ENCODE assay signal across 8 cellular contexts in the genomic region with DNA sequence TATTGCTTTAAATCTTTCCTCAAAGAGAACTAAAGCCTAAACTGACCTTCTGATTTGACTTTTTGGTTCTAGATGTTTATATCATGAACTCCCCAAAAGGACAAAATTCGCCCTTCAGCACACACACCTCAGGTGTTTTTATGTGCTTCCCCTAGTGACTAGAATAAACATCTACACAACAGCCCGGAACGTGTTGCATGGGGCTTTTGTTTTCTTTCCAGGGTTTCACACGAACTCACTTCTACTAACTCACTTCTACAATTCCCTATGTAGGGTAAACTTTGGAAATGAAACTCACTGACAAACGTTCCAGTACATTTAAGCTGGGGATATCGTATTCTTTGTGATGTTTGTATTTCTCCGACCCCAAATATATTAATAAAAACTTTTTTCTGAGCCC. TPM values are rescaled to one million over a fixed set of nuclear protein-coding genes. Genes with fewer than 3 reads are reported as not detected.
DNase-seq lines count a peak whose midpoint lies in the region; ATAC-seq and TF ChIP-seq lines count a peak whose summit lies in the region.

No MANE protein-coding gene starts in this region.

- peak; percentile 32 for DNase-seq in HPDE6-E6E7 (ENCODE audit: extremely low spot score)
- peak; percentile 81 for DNase-seq in RKO (ENCODE audit: low spot score)
- peak; percentile 54 to 59 for DNase-seq in cardiac fibroblast (ENCODE audit: low read depth in 2 of 2)
- no peak for DNase-seq in right lobe of liver
- no peak for DNase-seq in tibial artery
- DNase-seq in ecto neural progenitor cell (ENCODE audit: low spot score), result no peak

- H3K27ac ChIP-seq in ACC112 (ENCODE audit: low read depth, low read length), result peak overlapping the region; percentile 92
- peak overlapping the region; percentile 99 to 100 (median 100) for H3K27ac ChIP-seq in right lobe of liver
- peak overlapping the region; percentile 93 to 99 for H3K27ac ChIP-seq in tibial artery

- intact Hi-C loops in right lobe of liver (cut with DNase I), result no loop called here
- intact Hi-C loops in tibial artery (cut with DNase I; ENCODE audit: low total_unique reads), result loop anchor here (5.0 kb wide), 1 partner anchor 67 kb away; the partner anchor contains the start of gene CCDC126

- peak overlapping the region; percentile 94 for H3K4me3 ChIP-seq in ACC112 (ENCODE audit: low read depth, low read length)
- peak overlapping the region; percentile 67 to 97 for H3K4me3 ChIP-seq in cardiac fibroblast (replicated peaks in 1 of 2; ENCODE audit: low read depth in 2 of 2, low read length in 2 of 2)
- peak overlapping the region; percentile 86 to 93 (median 86) for H3K4me3 ChIP-seq in right lobe of liver
- peak overlapping the region; percentile 78 to 93 for H3K4me3 ChIP-seq in tibial artery

- no peak for TF ChIP-seq POLR2A in right lobe of liver (IDR thresholded peaks at IDR 0.05)

- H3K4me1 ChIP-seq in ACC112 (ENCODE audit: control insufficient read depth, insufficient read depth, low read length, unreplicated experiment) (peaks cover 36% of the 10 kb centered on the region), ES-I3 (ENCODE audit: insufficient read depth, low read length) (peaks cover 12% of the 10 kb centered on the region; the same call in 1 of the 2 replicates), right lobe of liver (peaks cover 0 to 33% (median 16%) of the 10 kb centered on the region in 4 donors), tibial artery (peaks cover 0 to 52% (median 27%) of the 10 kb centered on the region in 4 donors)

- H3K79me2 ChIP-seq in ACC112 (ENCODE audit: control insufficient read depth, insufficient read depth, low read length, unreplicated experiment), result peaks cover 64% of the 10 kb centered on the region

- no peak overlapping the region for H2AFZ ChIP-seq in ACC112 (ENCODE audit: low read length, unreplicated experiment)

- TF ChIP-seq CTCF in cardiac fibroblast (IDR thresholded peaks at IDR 0.05; ENCODE audit: low read depth, low read length) (no peak), right lobe of liver (IDR thresholded peaks at IDR 0.05) (peak in 1 of 4 donors; percentile 8), tibial artery (IDR thresholded peaks at IDR 0.05) (no peak)

- peak overlapping the region; percentile 100 for H3K9ac ChIP-seq in ES-I3 (ENCODE audit: low read depth, low read length)

- H3K36me3 ChIP-seq in ACC112 (ENCODE audit: insufficient read depth, low read length) (peaks cover 9% of the 10 kb centered on the region; the same call in 1 of the 2 replicates), ES-I3 (ENCODE audit: insufficient read depth, low read length) (no peaks in the 10 kb centered on the region), right lobe of liver (no peaks in the 10 kb centered on the region), tibial artery (no peaks in the 10 kb centered on the region)

- WGBS in right lobe of liver (ENCODE audit: insufficient coverage, low coverage, low lambda C conversion rate, missing lambda C conversion rate), result 0% methylated on average over 7 of the region's 7 CpGs

- H3K9me3 ChIP-seq in ES-I3 (ENCODE audit: control insufficient read depth, insufficient read depth, low read length) (no peaks in the 10 kb centered on the region), right lobe of liver (no peaks in the 10 kb centered on the region), tibial artery (no peaks in the 10 kb centered on the region)

- ATAC-seq in right lobe of liver, result peak; percentile 18 to 33 (median 26)

- H3K27me3 ChIP-seq in ACC112 (ENCODE audit: insufficient read depth, low read length) (no peaks in the 10 kb centered on the region), right lobe of liver (no peaks in the 10 kb centered on the region), tibial artery (no peaks in the 10 kb centered on the region)

RNA-seq across cellular contexts. Expression of gene TRA2A, which starts 1.4 kb away (rescaled TPM):
- total RNA-seq in right lobe of liver, result 10 to 100 TPM; 11.1 to 34.9 (median 24.7) TPM

Comparison
In these comparisons a context has a peak if more than half of its experiments do, and no peak if none do; other contexts are left out.
1. DNase-seq: peak in HPDE6-E6E7 (single experiment), RKO (single experiment) and cardiac fibroblast (2 of 2); none in right lobe of liver (0 of 3), tibial artery (0 of 2) and ecto neural progenitor cell (single experiment).
2. Peak in every context shown above with its lines, with median percentiles within 50 percentile points of each other: H3K27ac ChIP-seq and H3K4me3 ChIP-seq.